ENCODE assay signal across 19 cellular contexts in the genomic region with DNA sequence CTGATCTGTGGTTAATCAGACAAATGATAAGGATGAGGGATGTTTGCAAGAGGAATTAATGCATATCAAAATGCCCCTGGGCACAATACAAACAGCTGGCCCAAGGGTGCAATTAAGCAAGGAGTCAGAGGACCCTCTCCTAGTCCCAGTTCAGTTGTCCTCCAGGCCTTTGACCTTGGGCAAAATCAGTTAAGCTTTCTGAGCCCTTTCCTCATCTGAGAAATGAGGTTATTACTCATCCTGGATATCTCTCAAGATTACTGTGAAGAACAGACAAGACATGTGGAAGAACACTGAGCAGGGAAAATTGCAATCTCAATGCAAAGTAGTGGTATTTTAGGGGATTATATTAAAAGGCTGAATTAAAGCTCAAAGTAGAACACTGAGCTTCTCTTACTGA. TPM values are rescaled to one million over a fixed set of nuclear protein-coding genes. Genes with fewer than 3 reads are reported as not detected.
DNase-seq lines count a peak whose midpoint lies in the region; ATAC-seq, FAIRE-seq and TF ChIP-seq lines count a peak whose summit lies in the region.
"Had no signal": no experiment of that assay in that cellular context is flagged by ENCODE, and none has a peak within 500 bp of the region (broad histone marks: within the 10 kb centered on the region; RNA-seq: fewer than 3 reads in every experiment).

No MANE protein-coding gene starts in this region.

- H3K27me3 Mint-ChIP-seq in CD8-positive, alpha-beta memory T cell, result no peaks in the 10 kb centered on the region
- H3K27me3 Mint-ChIP-seq in activated T-cell treated with anti-CD3 and anti-CD28 coated beads, Interleukin-2, amount 50 U/mL, for 72 hours (ENCODE audit: low read depth), result no peaks in the 10 kb centered on the region

- no peak for TF ChIP-seq RAD21 in K562 (CRISPR knock-in tag; conservative IDR thresholded peaks at IDR 0.05 in 1 of 2, IDR thresholded peaks at IDR 0.05 in 1 of 2)

- intact Hi-C loops in K562 (cut with micrococcal nuclease) (no loop called here), heart right ventricle (cut with DNase I) (no loop called here)

- H3K4me3 ChIP-seq in CD8-positive, alpha-beta memory T cell (ENCODE audit: low read length), result no peak overlapping the region
- H3K4me3 ChIP-seq in K562 (no peak overlapping the region), heart right ventricle (no peak overlapping the region)
- H3K4me3 ChIP-seq: neural progenitor cell had no signal

- peaks cover 64 to 92% (median 87%) of the 10 kb centered on the region in 3 donors for H3K4me1 Mint-ChIP-seq in CD8-positive, alpha-beta memory T cell
- peaks cover 42% of the 10 kb centered on the region for H3K4me1 Mint-ChIP-seq in activated T-cell treated with anti-CD3 and anti-CD28 coated beads, Interleukin-2, amount 50 U/mL, for 72 hours (ENCODE audit: low read depth)
- H3K4me1 Mint-ChIP-seq: mesothelial cell of epicardium, neural progenitor cell had no signal

- no peaks in the 10 kb centered on the region for H3K9me3 ChIP-seq in CD8-positive, alpha-beta memory T cell (ENCODE audit: low read length)
- H3K9me3 ChIP-seq in K562 (replicated peaks; ENCODE audit: control insufficient read depth, insufficient read depth, low read depth, low read length) (no peaks in the 10 kb centered on the region), heart right ventricle (no peaks in the 10 kb centered on the region)

- CTCF ChIA-PET in CD8-positive, alpha-beta memory T cell (lab: Charles Lee), result interaction anchor here (0.7 to 6.1 kb wide), 6 partner anchors 14 to 144 kb away, joined by 4 to 19 read pairs (median 6); no protein-coding TSS in a partner anchor
- CTCF ChIA-PET in K562 (lab: Yijun Ruan, JAX; ENCODE audit: low intra/inter-chr PET ratio), result no interaction called here

- no peak overlapping the region for H3K4me2 ChIP-seq in K562 (ENCODE audit: insufficient read depth, low read length)
- H3K4me2 ChIP-seq: neural progenitor cell had no signal

- no peak for TF ChIP-seq POLR2A in K562 (conservative IDR thresholded peaks at IDR 0.05)

- TF ChIP-seq EP300 in K562 (IDR thresholded peaks at IDR 0.05; ENCODE audit: low read length), result no peak

- peaks cover 17% of the 10 kb centered on the region for H3K4me1 ChIP-seq in CD8-positive, alpha-beta memory T cell (ENCODE audit: insufficient read depth, low read length)
- H3K4me1 ChIP-seq in K562 (replicated peaks in 1 of 2; ENCODE audit: control insufficient read depth in 2 of 2, insufficient read depth in 2 of 2, low read length in 2 of 2), result peaks cover 9 to 20% of the 10 kb centered on the region in 2 experiments; a peak in 3 of 5 replicates
- H3K4me1 ChIP-seq in heart right ventricle, result peaks cover under 1 to 39% (median 15%) of the 10 kb centered on the region in 9 donors
- H3K4me1 ChIP-seq: neural progenitor cell had no signal

- no peak for TF ChIP-seq CTCF in K562 (IDR thresholded peaks at IDR 0.05 in 2 of 3, conservative IDR thresholded peaks at IDR 0.05 in 1 of 3; ENCODE audit: insufficient read depth in 2 of 3, low read depth in 1 of 3, low read length in 3 of 3)
- no peak for TF ChIP-seq CTCF in heart right ventricle (IDR thresholded peaks at IDR 0.05)

- H3K79me2 ChIP-seq in K562 (ENCODE audit: control insufficient read depth, insufficient read depth, low read length), result no peaks in the 10 kb centered on the region

- H2AFZ ChIP-seq in K562 (ENCODE audit: low read depth, low read length), result no peak overlapping the region
- H2AFZ ChIP-seq: neural progenitor cell had no signal

- peak overlapping the region in 1 of 7 donors; percentile 9 for H3K4me3 Mint-ChIP-seq in CD8-positive, alpha-beta memory T cell
- H3K4me3 Mint-ChIP-seq in activated T-cell treated with anti-CD3 and anti-CD28 coated beads, Interleukin-2, amount 50 U/mL, for 72 hours, result no peak overlapping the region
- H3K4me3 Mint-ChIP-seq: mesothelial cell of epicardium, neural progenitor cell had no signal

- no TSS peak for BruUV-seq in K562 (replicated peaks; lab: Mats Ljungman, UMichigan)

- peak overlapping the region in 7 of 8 donors; percentile 13 to 85 (median 52) for H3K27ac Mint-ChIP-seq in CD8-positive, alpha-beta memory T cell
- H3K27ac Mint-ChIP-seq in activated T-cell treated with anti-CD3 and anti-CD28 coated beads, Interleukin-2, amount 50 U/mL, for 72 hours, result no peak overlapping the region
- H3K27ac Mint-ChIP-seq: mesothelial cell of epicardium, neural progenitor cell had no signal

- H3K9me3 Mint-ChIP-seq in CD8-positive, alpha-beta memory T cell, result no peaks in the 10 kb centered on the region
- H3K9me3 Mint-ChIP-seq in activated T-cell treated with anti-CD3 and anti-CD28 coated beads, Interleukin-2, amount 50 U/mL, for 72 hours, result no peaks in the 10 kb centered on the region
- H3K9me3 Mint-ChIP-seq: mesothelial cell of epicardium, neural progenitor cell had no signal

- no peaks in the 10 kb centered on the region for H3K27me3 ChIP-seq in CD8-positive, alpha-beta memory T cell (ENCODE audit: insufficient read depth, low read length, poor library complexity, severe bottlenecking)
- H3K27me3 ChIP-seq in K562 (ENCODE audit: control insufficient read depth in 2 of 2, insufficient read depth in 2 of 2, low read length in 2 of 2), result no peaks in the 10 kb centered on the region
- no peaks in the 10 kb centered on the region for H3K27me3 ChIP-seq in heart right ventricle
- H3K27me3 ChIP-seq: brain microvascular endothelial cell, neural progenitor cell had no signal

- ATAC-seq in GM19397 (IDR thresholded peaks at IDR 0.05; ENCODE audit: unreplicated experiment) (peak; percentile 13), HG03342 (IDR thresholded peaks at IDR 0.05; ENCODE audit: unreplicated experiment) (peak; percentile 5), K562 (no peak), heart right ventricle (no peak)
- no peak for ATAC-seq in activated T-cell treated with anti-CD3 and anti-CD28 coated beads, Interleukin-2, amount 50 U/mL, for 72 hours (replicated peaks in 1 of 2)
- ATAC-seq: esophagus mucosa had no signal

- H3K9me1 ChIP-seq in K562 (ENCODE audit: control insufficient read depth, insufficient read depth, low read length), result no peaks in the 10 kb centered on the region

- H3K36me3 ChIP-seq in CD8-positive, alpha-beta memory T cell (ENCODE audit: insufficient read depth, low read length), result peaks cover 13% of the 10 kb centered on the region
- H3K36me3 ChIP-seq in K562 (ENCODE audit: control insufficient read depth, insufficient read depth, low read length), result no peaks in the 10 kb centered on the region
- peaks cover 0 to 68% (median 0%) of the 10 kb centered on the region in 9 donors for H3K36me3 ChIP-seq in heart right ventricle
- H3K36me3 ChIP-seq: brain microvascular endothelial cell, neural progenitor cell had no signal

- H3K36me3 Mint-ChIP-seq in CD8-positive, alpha-beta memory T cell, result peaks cover 25 to 90% (median 32%) of the 10 kb centered on the region in 3 donors
- H3K36me3 Mint-ChIP-seq in activated T-cell treated with anti-CD3 and anti-CD28 coated beads, Interleukin-2, amount 50 U/mL, for 72 hours (ENCODE audit: insufficient read depth in 2 of 2), result peaks cover 2 to 14% of the 10 kb centered on the region in 2 donors
- H3K36me3 Mint-ChIP-seq: mesothelial cell of epicardium, neural progenitor cell had no signal

- in situ Hi-C loops in K562 (cut with MboI), result no loop called here

- H3K27ac ChIP-seq in CD8-positive, alpha-beta memory T cell (ENCODE audit: low read depth, low read length), result no peak overlapping the region
- H3K27ac ChIP-seq in K562 (ENCODE audit: extremely low read depth, low read depth, low read length) (no peak overlapping the region), heart right ventricle (no peak overlapping the region)
- H3K27ac ChIP-seq: brain microvascular endothelial cell, neural progenitor cell had no signal

- H4K20me1 ChIP-seq in K562 (replicated peaks; ENCODE audit: control insufficient read depth, insufficient read depth, low read length), result no peaks in the 10 kb centered on the region

- no peak for FAIRE-seq in K562 (lab: Jason Lieb, UNC)
- FAIRE-seq: islet of Langerhans had no signal

- DNase-seq in CD8-positive, alpha-beta memory T cell, result no peak
- no peak for DNase-seq in K562 (ENCODE audit: extremely low read depth in 1 of 4, low spot score in 3 of 4)
- no peak for DNase-seq in activated T-cell treated with anti-CD3 and anti-CD28 coated beads, Interleukin-2, amount 50 U/mL, for 72 hours
- DNase-seq in ecto neural progenitor cell (ENCODE audit: low spot score), result no peak
- no peak for DNase-seq in GOT3 (lab: John Stamatoyannopoulos, UW)
- DNase-seq in heart right ventricle, result no peak
- DNase-seq: activated naive CD4-positive, alpha-beta T cell treated with anti-CD3 and anti-CD28 coated beads, Interleukin-2, amount 50 U/mL, for 16 hours; brain microvascular endothelial cell; dermis blood vessel endothelial cell; DMS 273 treated with DMSO at 0.1 percent for 48 hours; glutamatergic neuron; HCEC 1CT; NCI-H226 had no signal

- no peak overlapping the region for H3K9ac ChIP-seq in K562 (ENCODE audit: insufficient read depth in 1 of 2, low read depth in 2 of 2, low read length in 2 of 2)
- H3K9ac ChIP-seq: neural progenitor cell had no signal

- POLR2A ChIA-PET in CD8-positive, alpha-beta memory T cell (lab: Charles Lee), result interaction anchor here (1.1 kb wide), 1 partner anchor 16 kb away, joined by 3 read pairs; no protein-coding TSS in a partner anchor
- POLR2A ChIA-PET in K562 (lab: Yijun Ruan, JAX), result interaction anchor here (0.6 to 2.2 kb wide), 9 partner anchors 8 to 100 kb away, joined by 3 to 8 read pairs (median 3); no protein-coding TSS in a partner anchor

RNA-seq across cellular contexts. Expression of a gene that starts 18.3 kb away (rescaled TPM):
- total RNA-seq in CD8-positive, alpha-beta memory T cell, result 10 to 100 TPM; 30.4 to 31.8 TPM
- 39.3 TPM for polyA plus RNA-seq in CD8-positive, alpha-beta memory T cell
- total RNA-seq in K562 (2011; cell fraction: chromatin; rRNA removed; ENCODE audit: low replicate concordance), result 6.8 and 7.9 TPM in 2 replicates
- total RNA-seq in K562 (2011; cell fraction: nucleolus; rRNA removed), result 7.1 and 8.0 TPM in 2 replicates
- total RNA-seq in K562 (2011; cell fraction: nucleoplasm; rRNA removed), result 9.5 and 11.3 TPM in 2 replicates
- total RNA-seq in K562 (2014; rRNA removed), result 6.4 and 8.2 TPM in 2 replicates
- 9.7 and 10.5 TPM in 2 replicates for total RNA-seq in K562 (2014; rRNA removed; fragmentation: Illumina TruSeq; extraction: Trizol)
- total RNA-seq in K562 (2015; rRNA removed; fragmentation: Illumina TruSeq; extraction: Trizol), result 9.8 and 10.1 TPM in 2 replicates
- 12.1 and 13.1 TPM in 2 replicates for total RNA-seq in K562 (2021)
- polyA plus RNA-seq in K562 (2011; rRNA removed), result 6.2 and 6.3 TPM in 2 replicates
- polyA plus RNA-seq in K562 (2011; cell fraction: cytosol; rRNA removed), result 6.4 and 6.9 TPM in 2 replicates
- polyA plus RNA-seq in K562 (2011; cell fraction: nucleus; rRNA removed), result 3.4 and 4.3 TPM in 2 replicates
- polyA plus RNA-seq in K562 (2012), result 9.6 and 13.7 TPM in 2 replicates
- polyA plus RNA-seq in K562 (2014; fragmentation: Illumina TruSeq; extraction: Trizol), result 12.4 and 13.6 TPM in 2 replicates
- polyA plus RNA-seq in K562 (2014; fragmentation: Nextera tagmentation; extraction: Ambion mirVana), result 1 to 10 TPM; 3.4 to 6.1 TPM
- 7.1 and 8.4 TPM in 2 replicates for polyA plus RNA-seq in K562 (2014; rRNA removed)
- polyA minus RNA-seq in K562 (2011; rRNA and poly(A)+ RNA removed), result 10.5 and 10.8 TPM in 2 replicates
- polyA minus RNA-seq in K562 (2011; cell fraction: cytosol; rRNA and poly(A)+ RNA removed), result 2.1 and 6.3 TPM in 2 replicates
- polyA minus RNA-seq in K562 (2011; cell fraction: nucleus; rRNA and poly(A)+ RNA removed), result 4.6 and 6.4 TPM in 2 replicates
- 10 to 100 TPM; 33.4 to 37.4 TPM for total RNA-seq in activated T-cell treated with anti-CD3 and anti-CD28 coated beads, Interleukin-2, amount 50 U/mL, for 72 hours
- 10 to 100 TPM in 6 of 10 donors, 1 to 10 TPM in 4; 6.3 to 37.2 (median 11.1) TPM for total RNA-seq in heart right ventricle
- 10 to 100 TPM in 1 of 2 donors, 1 to 10 TPM in 1; 8.7 to 13.1 TPM for polyA plus RNA-seq in heart right ventricle

Comparison
In these comparisons a context has a peak if more than half of its experiments do, and no peak if none do; other contexts are left out.
1. ATAC-seq: peak in GM19397 (single experiment) and HG03342 (single experiment); none in K562 (single experiment), activated T-cell treated with anti-CD3 and anti-CD28 coated beads, Interleukin-2, amount 50 U/mL, for 72 hours (0 of 2) and heart right ventricle (0 of 8).